9 cellular contexts compared by ENCODE assay signal in genomic region chr1:6424000-6424565, GRCh38. TPM values are rescaled to one million over a fixed set of nuclear protein-coding genes. Genes with fewer than 3 reads are reported as not detected.
DNase-seq lines count a peak whose midpoint lies in the region; ATAC-seq, FAIRE-seq and TF ChIP-seq lines count a peak whose summit lies in the region.
"Had no signal": no experiment of that assay in that cellular context is flagged by ENCODE, and none has a peak within 500 bp of the region (broad histone marks: within the 10 kb centered on the region; RNA-seq: fewer than 3 reads in every experiment).

No MANE protein-coding gene starts in this region.

- intact Hi-C loops in activated CD8-positive, alpha-beta T cell treated with anti-CD3 and anti-CD28 coated beads for 36 hours (cut with micrococcal nuclease), result no loop called here
- intact Hi-C loops in kidney (cut with DNase I), result no loop called here

- CTCF ChIA-PET in activated CD8-positive, alpha-beta T cell treated with anti-CD3 and anti-CD28 coated beads for 36 hours (lab: Charles Lee), result interaction anchor here (0.8 to 10.7 kb wide), 28 partner anchors 9 to 194 kb away, joined by 3 to 79 read pairs (median 6); partner anchors contain the start of genes GPR153 and PLEKHG5

- TF ChIP-seq CTCF in GM10266 (IDR thresholded peaks at IDR 0.05; ENCODE audit: control insufficient read depth, insufficient read depth, low read depth, missing control alignments) (no peak), kidney (IDR thresholded peaks at IDR 0.05; ENCODE audit: borderline replicate concordance, extremely low read depth, insufficient read depth) (no peak)
- TF ChIP-seq CTCF in activated CD8-positive, alpha-beta T cell treated with anti-CD3 and anti-CD28 coated beads for 36 hours (IDR thresholded peaks at IDR 0.05), result no peak

- no peak for ATAC-seq in CD4-positive, CD25-positive, alpha-beta regulatory T cell (ENCODE audit: low read depth in 2 of 2)
- ATAC-seq in activated CD8-positive, alpha-beta T cell treated with anti-CD3 and anti-CD28 coated beads for 36 hours, result peak; percentile 8
- ATAC-seq in GM19455 (IDR thresholded peaks at IDR 0.05; ENCODE audit: unreplicated experiment), result no peak

- H3K27me3 Mint-ChIP-seq in CD4-positive, CD25-positive, alpha-beta regulatory T cell, result peaks cover 53% of the 10 kb centered on the region
- peaks cover 47% of the 10 kb centered on the region for H3K27me3 Mint-ChIP-seq in activated CD8-positive, alpha-beta T cell treated with anti-CD3 and anti-CD28 coated beads for 36 hours

- peaks cover 12% of the 10 kb centered on the region for H3K27me3 ChIP-seq in CD4-positive, CD25-positive, alpha-beta regulatory T cell (ENCODE audit: control insufficient read depth, insufficient read depth, low read length)

- POLR2A ChIA-PET in activated CD8-positive, alpha-beta T cell treated with anti-CD3 and anti-CD28 coated beads for 36 hours (lab: Charles Lee), result interaction anchor here (1.0 to 1.3 kb wide), 4 partner anchors 13 to 94 kb away, joined by 3 to 4 read pairs (median 3); no protein-coding TSS in a partner anchor

- no peaks in the 10 kb centered on the region for H3K9me3 Mint-ChIP-seq in CD4-positive, CD25-positive, alpha-beta regulatory T cell
- H3K9me3 Mint-ChIP-seq in activated CD8-positive, alpha-beta T cell treated with anti-CD3 and anti-CD28 coated beads for 36 hours, result no peaks in the 10 kb centered on the region

- DNase-seq in CD4-positive, CD25-positive, alpha-beta regulatory T cell, result no peak
- peak; percentile 53 for DNase-seq in GM10266 (ENCODE audit: extremely low spot score)
- no peak for DNase-seq in activated CD8-positive, alpha-beta T cell treated with anti-CD3 and anti-CD28 coated beads for 36 hours
- DNase-seq in kidney, result peak; percentile 77
- no peak for DNase-seq in stimulated activated CD4-positive, alpha-beta T cell treated with anti-CD3 and anti-CD28 coated beads, Interleukin-4, amount 100 ng/mL, for 4 hours
- DNase-seq in occipital lobe (lab: John Stamatoyannopoulos, UW), result no peak
- no peak for DNase-seq in hepatic stellate cell (ENCODE audit: low spot score)
- DNase-seq: NCI-H2107 had no signal

- no peak overlapping the region for H3K27ac ChIP-seq in CD4-positive, CD25-positive, alpha-beta regulatory T cell (ENCODE audit: insufficient read depth, low read length, poor library complexity, severe bottlenecking)
- peak overlapping the region in 1 of 2 donors; percentile 43 for H3K27ac ChIP-seq in kidney (ENCODE audit: low read depth in 2 of 2, low read length in 2 of 2)

- H3K36me3 Mint-ChIP-seq in CD4-positive, CD25-positive, alpha-beta regulatory T cell, result no peaks in the 10 kb centered on the region
- no peaks in the 10 kb centered on the region for H3K36me3 Mint-ChIP-seq in activated CD8-positive, alpha-beta T cell treated with anti-CD3 and anti-CD28 coated beads for 36 hours (ENCODE audit: low read depth)

- H3K4me3 Mint-ChIP-seq in CD4-positive, CD25-positive, alpha-beta regulatory T cell, result peak overlapping the region; percentile 51 to 74 (median 70)
- peak overlapping the region; percentile 15 for H3K4me3 Mint-ChIP-seq in activated CD8-positive, alpha-beta T cell treated with anti-CD3 and anti-CD28 coated beads for 36 hours

- H3K4me3 ChIP-seq in CD4-positive, CD25-positive, alpha-beta regulatory T cell (ENCODE audit: low read depth, low read length), result no peak overlapping the region
- H3K4me3 ChIP-seq in kidney (ENCODE audit: low read length in 2 of 2), result no peak overlapping the region

- peaks cover 0 to 17% (median 0%) of the 10 kb centered on the region in 4 donors for H3K4me1 Mint-ChIP-seq in CD4-positive, CD25-positive, alpha-beta regulatory T cell
- peaks cover 13% of the 10 kb centered on the region for H3K4me1 Mint-ChIP-seq in activated CD8-positive, alpha-beta T cell treated with anti-CD3 and anti-CD28 coated beads for 36 hours (ENCODE audit: low read depth)

- H3K9ac ChIP-seq in kidney (ENCODE audit: low read length in 2 of 2), result no peak overlapping the region

- H3K36me3 ChIP-seq in CD4-positive, CD25-positive, alpha-beta regulatory T cell (ENCODE audit: control insufficient read depth, insufficient read depth, low read length), result no peaks in the 10 kb centered on the region
- H3K36me3 ChIP-seq in kidney (ENCODE audit: control insufficient read depth in 1 of 2, insufficient read depth in 2 of 2, low read length in 2 of 2), result no peaks in the 10 kb centered on the region

- no peak overlapping the region for H3K27ac Mint-ChIP-seq in CD4-positive, CD25-positive, alpha-beta regulatory T cell
- no peak overlapping the region for H3K27ac Mint-ChIP-seq in activated CD8-positive, alpha-beta T cell treated with anti-CD3 and anti-CD28 coated beads for 36 hours

- H3K4me1 ChIP-seq in CD4-positive, CD25-positive, alpha-beta regulatory T cell (ENCODE audit: control insufficient read depth, insufficient read depth, low read length, poor library complexity, severe bottlenecking), result peaks cover 40% of the 10 kb centered on the region
- peaks cover 13 to 36% of the 10 kb centered on the region in 2 donors for H3K4me1 ChIP-seq in kidney (ENCODE audit: control insufficient read depth in 1 of 2, insufficient read depth in 1 of 2, low read depth in 1 of 2, low read length in 2 of 2)

- H3K9me3 ChIP-seq in CD4-positive, CD25-positive, alpha-beta regulatory T cell (ENCODE audit: control insufficient read depth in 2 of 2, low read length in 2 of 2), result no peaks in the 10 kb centered on the region
- H3K9me3 ChIP-seq in kidney (ENCODE audit: control insufficient read depth in 1 of 2, low read length in 2 of 2), result no peaks in the 10 kb centered on the region

- FAIRE-seq in kidney (lab: Jason Lieb, UNC), result no peak

RNA-seq across cellular contexts. Expression of gene ESPN, which starts 0.5 kb away (rescaled TPM):
- total RNA-seq in CD4-positive, CD25-positive, alpha-beta regulatory T cell, result 3.7 TPM
- under 1 TPM; 0.22 to 0.25 (median 0.22) TPM for polyA plus RNA-seq in CD4-positive, CD25-positive, alpha-beta regulatory T cell
- under 1 TPM; 0.83 to 0.99 TPM for total RNA-seq in activated CD8-positive, alpha-beta T cell treated with anti-CD3 and anti-CD28 coated beads for 36 hours
- 14.2 TPM for total RNA-seq in kidney
- polyA plus RNA-seq in kidney (ENCODE audit: insufficient read depth, low read depth, low replicate concordance), result 112 TPM
- total RNA-seq in occipital lobe, result not detected

RNA-seq across cellular contexts. Expression of gene HES2, which starts 4.4 kb away (rescaled TPM):
- not detected for total RNA-seq in CD4-positive, CD25-positive, alpha-beta regulatory T cell
- not detected for polyA plus RNA-seq in CD4-positive, CD25-positive, alpha-beta regulatory T cell
- total RNA-seq in activated CD8-positive, alpha-beta T cell treated with anti-CD3 and anti-CD28 coated beads for 36 hours, result under 1 TPM in 1 of 2 experiments, not detected in 1; 0.29 TPM
- total RNA-seq in kidney, result 1.3 TPM
- polyA plus RNA-seq in kidney (ENCODE audit: insufficient read depth, low read depth, low replicate concordance), result 1.6 TPM
- 0.16 TPM for total RNA-seq in occipital lobe

RNA-seq across cellular contexts. Expression of gene ACOT7, which starts 30.5 kb away (rescaled TPM):
- total RNA-seq in CD4-positive, CD25-positive, alpha-beta regulatory T cell, result 9.6 TPM
- 10 to 100 TPM in 2 of 4 donors, 1 to 10 TPM in 2; 9.3 to 13.6 (median 9.9) TPM for polyA plus RNA-seq in CD4-positive, CD25-positive, alpha-beta regulatory T cell
- total RNA-seq in activated CD8-positive, alpha-beta T cell treated with anti-CD3 and anti-CD28 coated beads for 36 hours, result 10 to 100 TPM; 80.4 to 86.7 TPM
- 23.0 TPM for total RNA-seq in kidney
- polyA plus RNA-seq in kidney (ENCODE audit: insufficient read depth, low read depth, low replicate concordance), result 135 TPM
- 27.0 TPM for total RNA-seq in occipital lobe

RNA-seq across cellular contexts. Expression of gene TNFRSF25, which starts 41.9 kb away (rescaled TPM):
- 258 TPM for total RNA-seq in CD4-positive, CD25-positive, alpha-beta regulatory T cell
- 10 to 100 TPM; 23.3 to 32.8 (median 31.0) TPM for polyA plus RNA-seq in CD4-positive, CD25-positive, alpha-beta regulatory T cell
- 10 to 100 TPM; 55.8 to 57.8 TPM for total RNA-seq in activated CD8-positive, alpha-beta T cell treated with anti-CD3 and anti-CD28 coated beads for 36 hours
- 13.8 TPM for total RNA-seq in kidney
- polyA plus RNA-seq in kidney (ENCODE audit: insufficient read depth, low read depth, low replicate concordance), result 7.6 TPM
- 9.5 TPM for total RNA-seq in occipital lobe

Comparison
In these comparisons a context has a peak if more than half of its experiments do, and no peak if none do; other contexts are left out.
1. DNase-seq: peak in GM10266 (single experiment) and kidney (single experiment); none in CD4-positive, CD25-positive, alpha-beta regulatory T cell (0 of 3), activated CD8-positive, alpha-beta T cell treated with anti-CD3 and anti-CD28 coated beads for 36 hours (single experiment), stimulated activated CD4-positive, alpha-beta T cell treated with anti-CD3 and anti-CD28 coated beads, Interleukin-4, amount 100 ng/mL, for 4 hours (0 of 2), occipital lobe (single experiment) and hepatic stellate cell (single experiment).